16 cellular contexts compared by ENCODE assay signal in the genomic region with DNA sequence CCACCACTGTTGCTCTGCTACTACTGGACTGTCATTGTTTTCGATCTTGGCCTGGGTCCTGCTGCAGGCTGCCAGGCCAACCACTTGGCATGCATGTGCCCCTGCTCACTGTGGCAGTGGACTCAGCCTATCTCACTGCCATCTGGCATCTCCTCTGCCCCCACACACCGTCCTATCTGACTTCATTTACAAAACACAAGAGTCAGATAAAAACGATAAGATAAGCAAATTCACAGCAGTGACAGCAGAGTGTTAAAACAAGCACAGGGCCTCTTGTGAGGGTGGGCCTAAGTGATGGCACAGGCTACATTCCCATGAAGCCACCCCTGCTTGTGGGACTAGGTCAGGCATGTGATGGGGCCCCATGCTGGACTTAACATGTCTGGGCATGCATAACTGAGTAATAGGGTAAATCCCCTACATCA.
DNase-seq lines count a peak whose midpoint lies in the region; ATAC-seq, FAIRE-seq and TF ChIP-seq lines count a peak whose summit lies in the region.
"Had no signal": no experiment of that assay in that cellular context is flagged by ENCODE, and none has a peak within 500 bp of the region (broad histone marks: within the 10 kb centered on the region; RNA-seq: fewer than 3 reads in every experiment).

No MANE protein-coding gene starts in this region.

- no peak for TF ChIP-seq EP300 in tibial nerve (IDR thresholded peaks at IDR 0.05)

- no peak for TF ChIP-seq POLR2A in tibial nerve (IDR thresholded peaks at IDR 0.05)

- POLR2A ChIA-PET in HEK293 (lab: Yijun Ruan, JAX): no interaction called here

- WGBS in tibial nerve, 2 donors: 36 to 42% methylated on average over 3 of the region's 3 CpGs

- H3K9me1 ChIP-seq in keratinocyte (ENCODE audit: control insufficient read depth, extremely low read depth, insufficient read depth, low read length): no peaks in the 10 kb centered on the region

- no peak overlapping the region for H3K4me2 ChIP-seq in keratinocyte (ENCODE audit: control insufficient read depth, extremely low read depth, insufficient read depth, low read depth, low read length)

- dilution Hi-C loops in keratinocyte (cut with MboI; ENCODE audit: extremely low pct_ligation_motif_present, low sequenced_read_pairs): no loop called here

- no peak overlapping the region for H2AFZ ChIP-seq in keratinocyte (ENCODE audit: control insufficient read depth, low read length)

- H3K27ac ChIP-seq in HEK293 (ENCODE audit: extremely low read depth, low read depth, low read length): no peak overlapping the region
- H3K27ac ChIP-seq in keratinocyte (ENCODE audit: control insufficient read depth, insufficient read depth, low read length): no peak overlapping the region
- no peak overlapping the region for H3K27ac ChIP-seq in tibial nerve
- H3K27ac ChIP-seq: breast epithelium had no signal

- no peak for FAIRE-seq in keratinocyte (lab: Jason Lieb, UNC)
- FAIRE-seq: kidney had no signal

- no peak for TF ChIP-seq CTCF in HEK293 (tag by site-specific recombination; IDR thresholded peaks at IDR 0.05)
- TF ChIP-seq CTCF in keratinocyte (optimal IDR thresholded peaks at IDR 0.05 in 1 of 3, IDR thresholded peaks at IDR 0.05 in 1 of 3, conservative IDR thresholded peaks at IDR 0.05 in 1 of 3; ENCODE audit: extremely low read depth in 1 of 3, insufficient read depth in 2 of 3, low read length in 3 of 3): no peak
- TF ChIP-seq CTCF in tibial nerve (IDR thresholded peaks at IDR 0.05): no peak

- CTCF ChIA-PET in HEK293 (lab: Yijun Ruan, JAX): interaction anchor here (0.6 kb wide), 1 partner anchor 346 kb away, joined by 3 read pairs; no protein-coding TSS in a partner anchor

- H3K9ac ChIP-seq in keratinocyte (ENCODE audit: control insufficient read depth, extremely low read depth, insufficient read depth, low read length): no peak overlapping the region

- H3K9me3 ChIP-seq in HEK293 (ENCODE audit: control insufficient read depth, insufficient read depth, low read depth, low read length) (no peaks in the 10 kb centered on the region), keratinocyte (ENCODE audit: control insufficient read depth, low read depth, low read length) (no peaks in the 10 kb centered on the region), tibial nerve (no peaks in the 10 kb centered on the region)
- H3K9me3 ChIP-seq: breast epithelium had no signal

- H3K27me3 ChIP-seq in keratinocyte (ENCODE audit: control insufficient read depth, extremely low read depth, insufficient read depth, low read length) (no peaks in the 10 kb centered on the region), tibial nerve (no peaks in the 10 kb centered on the region)

- H3K36me3 ChIP-seq in HEK293 (ENCODE audit: control insufficient read depth in 2 of 2, insufficient read depth in 1 of 2, low read length in 2 of 2): no peaks in the 10 kb centered on the region
- H3K36me3 ChIP-seq in keratinocyte (ENCODE audit: control insufficient read depth in 2 of 2, extremely low read depth in 1 of 2, insufficient read depth in 2 of 2, low read length in 2 of 2): no peaks in the 10 kb centered on the region
- H3K36me3 ChIP-seq in tibial nerve: no peaks in the 10 kb centered on the region
- H3K36me3 ChIP-seq: breast epithelium had no signal

- H3K4me3 ChIP-seq in HEK293 (ENCODE audit: low read depth, low read length): no peak overlapping the region
- H3K4me3 ChIP-seq in keratinocyte (ENCODE audit: control insufficient read depth in 2 of 3, extremely low read depth in 1 of 3, insufficient read depth in 2 of 3, low read depth in 1 of 3, low read length in 3 of 3): no peak overlapping the region
- H3K4me3 ChIP-seq in tibial nerve: no peak overlapping the region
- H3K4me3 ChIP-seq: breast epithelium had no signal

- H3K4me1 ChIP-seq in HEK293 (ENCODE audit: control insufficient read depth, insufficient read depth, low read length): no peaks in the 10 kb centered on the region
- peaks cover 23% of the 10 kb centered on the region for H3K4me1 ChIP-seq in keratinocyte (ENCODE audit: control insufficient read depth, extremely low read depth, insufficient read depth, low read length)
- no peaks in the 10 kb centered on the region for H3K4me1 ChIP-seq in tibial nerve
- H3K4me1 ChIP-seq: breast epithelium had no signal

- no peaks in the 10 kb centered on the region for H3K79me2 ChIP-seq in keratinocyte (ENCODE audit: control insufficient read depth, insufficient read depth, low read length)

- no peaks in the 10 kb centered on the region for H4K20me1 ChIP-seq in keratinocyte (ENCODE audit: control insufficient read depth, extremely low read depth, insufficient read depth, low read length)

- no peak for ATAC-seq in HG03159 (IDR thresholded peaks at IDR 0.05; ENCODE audit: unreplicated experiment)
- ATAC-seq in HG02588 (IDR thresholded peaks at IDR 0.05; ENCODE audit: unreplicated experiment): no peak
- ATAC-seq: activated T-cell treated with anti-CD3 and anti-CD28 coated beads, Interleukin-2, amount 50 U/mL, for 4 hours; esophagus mucosa; WTC11 had no signal

- DNase-seq in Ammon's horn (ENCODE audit: low spot score) (peak; percentile 94), cerebellar cortex (ENCODE audit: low spot score) (peak; percentile 94), keratinocyte (ENCODE audit: low read depth, low spot score) (peak; percentile 4), tibial nerve (ENCODE audit: low spot score in 2 of 2) (no peak), T-helper 9 cell (no peak)
- DNase-seq: activated T-cell treated with anti-CD3 and anti-CD28 coated beads, Interleukin-2, amount 50 U/mL, for 4 hours; AML-193; kidney; NCI-H748 treated with DMSO at 0.1 percent for 48 hours; stimulated activated CD4-positive, alpha-beta T cell treated with anti-CD3 and anti-CD28 coated beads, Interleukin-1b, Interleukin-23, amount 100 ng/mL, for 48 hours had no signal

TF ChIP-seq in HEK293, 187 proteins besides CTCF, POLR2A, EP300 and RAD21:
- TF ChIP-seq ZFHX2 (tag by site-specific recombination; conservative IDR thresholded peaks at IDR 0.05): peak; percentile 66
- TF ChIP-seq ZIC2 (tag by site-specific recombination; IDR thresholded peaks at IDR 0.05): no peak; the same call in 1 of the 2 replicates
TF ChIP-seq in HEK293: peak in this region for 1.

Comparison
In these comparisons a context has a peak if more than half of its experiments do, and no peak if none do; other contexts are left out.
1. DNase-seq: peak in Ammon's horn (single experiment), cerebellar cortex (single experiment) and keratinocyte (single experiment); none in tibial nerve (0 of 2) and T-helper 9 cell (single experiment).